ENCODE assay signal across 1 cellular context in the genomic region with DNA sequence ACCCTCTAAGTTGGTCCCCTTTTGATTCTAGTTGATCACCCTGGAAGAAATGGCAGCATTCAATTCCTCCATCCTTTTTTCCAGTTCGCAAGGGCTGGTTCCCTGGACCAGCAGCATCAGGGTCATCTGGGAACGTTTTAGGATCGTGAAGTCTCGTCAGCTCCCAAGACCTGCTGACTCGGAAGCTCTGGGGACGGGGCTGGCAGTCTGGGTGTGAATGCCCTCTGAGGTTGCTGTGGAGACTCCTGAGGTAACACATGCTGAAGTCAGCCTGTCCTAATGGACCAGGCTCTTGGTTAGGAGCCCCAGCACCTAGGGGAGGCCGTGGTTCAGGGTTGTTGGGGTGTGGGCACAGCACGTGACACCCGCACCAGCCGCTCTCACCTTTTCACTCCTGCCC.
TF ChIP-seq lines count a peak whose summit lies in the region.

No MANE protein-coding gene starts in this region.

TF ChIP-seq in IMR-90, 13 proteins besides CTCF, POLR2A, EP300 and RAD21:
- no peak for TF ChIP-seq NFE2L2 (IDR thresholded peaks at IDR 0.05; ENCODE audit: low read depth, low read length)
- TF ChIP-seq, protein P1, sequence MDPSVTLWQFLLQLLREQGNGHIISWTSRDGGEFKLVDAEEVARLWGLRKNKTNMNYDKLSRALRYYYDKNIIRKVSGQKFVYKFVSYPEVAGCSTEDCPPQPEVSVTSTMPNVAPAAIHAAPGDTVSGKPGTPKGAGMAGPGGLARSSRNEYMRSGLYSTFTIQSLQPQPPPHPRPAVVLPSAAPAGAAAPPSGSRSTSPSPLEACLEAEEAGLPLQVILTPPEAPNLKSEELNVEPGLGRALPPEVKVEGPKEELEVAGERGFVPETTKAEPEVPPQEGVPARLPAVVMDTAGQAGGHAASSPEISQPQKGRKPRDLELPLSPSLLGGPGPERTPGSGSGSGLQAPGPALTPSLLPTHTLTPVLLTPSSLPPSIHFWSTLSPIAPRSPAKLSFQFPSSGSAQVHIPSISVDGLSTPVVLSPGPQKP (IDR thresholded peaks at IDR 0.05; ENCODE audit: borderline replicate concordance, low read depth, low read length): no peak
- TF ChIP-seq RFX5 (IDR thresholded peaks at IDR 0.05; ENCODE audit: low read depth, low read length): no peak
- no peak for TF ChIP-seq BHLHE40 (IDR thresholded peaks at IDR 0.05; ENCODE audit: low read depth, low read length)
- no peak for TF ChIP-seq CHD1 (IDR thresholded peaks at IDR 0.05; ENCODE audit: low read depth, low read length)
- no peak for TF ChIP-seq MAFK (IDR thresholded peaks at IDR 0.05; ENCODE audit: low read depth, low read length)
- TF ChIP-seq MAZ (IDR thresholded peaks at IDR 0.05; ENCODE audit: borderline replicate concordance, low read depth, low read length): no peak
- TF ChIP-seq, protein P2, sequence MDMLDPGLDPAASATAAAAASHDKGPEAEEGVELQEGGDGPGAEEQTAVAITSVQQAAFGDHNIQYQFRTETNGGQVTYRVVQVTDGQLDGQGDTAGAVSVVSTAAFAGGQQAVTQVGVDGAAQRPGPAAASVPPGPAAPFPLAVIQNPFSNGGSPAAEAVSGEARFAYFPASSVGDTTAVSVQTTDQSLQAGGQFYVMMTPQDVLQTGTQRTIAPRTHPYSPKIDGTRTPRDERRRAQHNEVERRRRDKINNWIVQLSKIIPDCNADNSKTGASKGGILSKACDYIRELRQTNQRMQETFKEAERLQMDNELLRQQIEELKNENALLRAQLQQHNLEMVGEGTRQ (IDR thresholded peaks at IDR 0.05; ENCODE audit: low read depth, low read length): no peak
- no peak for TF ChIP-seq MXI1 (IDR thresholded peaks at IDR 0.05; ENCODE audit: borderline replicate concordance, low read depth, low read length)
- no peak for TF ChIP-seq RCOR1 (IDR thresholded peaks at IDR 0.05; ENCODE audit: insufficient replicate concordance, low read length)
- TF ChIP-seq CEBPB (IDR thresholded peaks at IDR 0.05; ENCODE audit: low read depth, low read length): no peak
- TF ChIP-seq SMC3 (IDR thresholded peaks at IDR 0.05; ENCODE audit: low read depth, low read length): no peak
- TF ChIP-seq FOS (IDR thresholded peaks at IDR 0.05; ENCODE audit: low read depth, low read length): no peak
